In genomic region chr6:133746417-133746770, GRCh38 we compare ENCODE assay signal across 34 cellular contexts.
"Had no signal": no experiment of that assay in that cellular context is flagged by ENCODE, and none has a peak within 500 bp of the region (broad histone marks: within the 10 kb centered on the region; RNA-seq: fewer than 3 reads in every experiment).

No MANE protein-coding gene starts in this region.

- H3K36me3 ChIP-seq: adrenal gland, breast epithelium had no signal

- H3K36me3 Mint-ChIP-seq: activated CD4-positive, alpha-beta memory T cell treated with anti-CD3 and anti-CD28 coated beads for 36 hours; activated naive CD4-positive, alpha-beta T cell treated with anti-CD3 and anti-CD28 coated beads, Interleukin-2, amount 50 U/mL, for 72 hours had no signal

- H3K27ac Mint-ChIP-seq: activated B cell treated with CpG ODN at 0.5 μM for 24 hours; activated CD4-positive, alpha-beta memory T cell treated with anti-CD3 and anti-CD28 coated beads for 36 hours; activated naive CD4-positive, alpha-beta T cell treated with anti-CD3 and anti-CD28 coated beads for 36 hours; activated naive CD4-positive, alpha-beta T cell treated with anti-CD3 and anti-CD28 coated beads, Interleukin-2, amount 50 U/mL, for 72 hours; activated T-helper 1 cell treated with anti-CD3 and anti-CD28 coated beads, Interleukin-12 subunit alpha, Interleukin-12 subunit beta, Interleukin-2, Interleukin-4 antibody, amounts not matched to agents 30 ng/mL and 10 ng/mL and 1 ng/mL, durations not matched to agents 14 hours and 24 hours and 36 hours had no signal

- H3K4me1 Mint-ChIP-seq: activated B cell treated with CpG ODN at 0.5 μM for 24 hours had no signal

- DNase-seq: activated B cell treated with CpG ODN at 0.5 μM for 24 hours; activated CD4-positive, alpha-beta memory T cell treated with anti-CD3 and anti-CD28 coated beads for 36 hours; activated CD4-positive, alpha-beta T cell treated with anti-CD3 and anti-CD28 coated beads for 4 hours; activated CD4-positive, alpha-beta T cell treated with anti-CD3 and anti-CD28 coated beads, Interleukin-2, amount 50 U/mL, for 1 hour; activated CD4-positive, CD25-positive, alpha-beta regulatory T cell treated with anti-CD3 and anti-CD28 coated beads, Interleukin-2, amount 50 U/mL, for 72 hours; activated CD8-positive, alpha-beta memory T cell treated with anti-CD3 and anti-CD28 coated beads, Interleukin-2, amount 50 U/mL, for 4 hours; activated gamma-delta T cell treated with Interleukin-2 at 50 U/mL for 16 hours; activated naive CD4-positive, alpha-beta T cell treated with anti-CD3 and anti-CD28 coated beads for 36 hours; activated T-cell treated with anti-CD3 and anti-CD28 coated beads for 4 hours; activated T-cell treated with anti-CD3 and anti-CD28 coated beads, Interleukin-2, amount 50 U/mL, for 4 hours; adrenal gland; MM.1S; MV-4-11; NCI-H1092; NCI-H1436 treated with DMSO at 0.1 percent for 48 hours; NCI-H1694 treated with DMSO at 0.1 percent for 48 hours; NCI-H2029; NCI-H2171; NCI-H510A; NCI-H526; NCI-H748 treated with DMSO at 0.1 percent for 48 hours; NK-92 treated with Interleukin-12 subunit alpha and Interleukin-12 subunit beta, amount 100 ng/mL, for 24 hours; SIG-M5; SW 1271; T-helper 1 cell; T-helper 2 cell; T-helper 9 cell had no signal

- H3K27me3 ChIP-seq: adrenal gland, body of pancreas, breast epithelium had no signal

- H3K9me3 Mint-ChIP-seq: activated B cell treated with CpG ODN at 0.5 μM for 24 hours; activated CD4-positive, alpha-beta memory T cell treated with anti-CD3 and anti-CD28 coated beads for 36 hours; activated naive CD4-positive, alpha-beta T cell treated with anti-CD3 and anti-CD28 coated beads for 36 hours; activated naive CD4-positive, alpha-beta T cell treated with anti-CD3 and anti-CD28 coated beads, Interleukin-2, amount 50 U/mL, for 72 hours; activated T-cell treated with anti-CD3 and anti-CD28 coated beads, Interleukin-2, amount 50 U/mL, for 4 hours; activated T-helper 1 cell treated with anti-CD3 and anti-CD28 coated beads, Interleukin-12 subunit alpha, Interleukin-12 subunit beta, Interleukin-2, Interleukin-4 antibody, amounts not matched to agents 30 ng/mL and 10 ng/mL and 1 ng/mL, durations not matched to agents 14 hours and 24 hours and 36 hours had no signal

- H3K27ac ChIP-seq: adrenal gland, breast epithelium, VCaP had no signal

- H3K9me3 ChIP-seq: adrenal gland, body of pancreas, breast epithelium had no signal

- H3K4me1 ChIP-seq: adrenal gland, body of pancreas, breast epithelium had no signal

- H3K4me3 Mint-ChIP-seq: activated B cell treated with CpG ODN at 0.5 μM for 24 hours; activated CD4-positive, alpha-beta memory T cell treated with anti-CD3 and anti-CD28 coated beads for 36 hours; activated naive CD4-positive, alpha-beta T cell treated with anti-CD3 and anti-CD28 coated beads for 36 hours; activated T-cell treated with anti-CD3 and anti-CD28 coated beads, Interleukin-2, amount 50 U/mL, for 4 hours; activated T-helper 1 cell treated with anti-CD3 and anti-CD28 coated beads, Interleukin-12 subunit alpha, Interleukin-12 subunit beta, Interleukin-2, Interleukin-4 antibody, amounts not matched to agents 30 ng/mL and 10 ng/mL and 1 ng/mL, durations not matched to agents 14 hours and 24 hours and 36 hours had no signal

- H3K4me3 ChIP-seq: adrenal gland, body of pancreas, breast epithelium had no signal

- ATAC-seq: activated naive CD4-positive, alpha-beta T cell treated with anti-CD3 and anti-CD28 coated beads, Interleukin-2, amount 50 U/mL, for 72 hours; activated T-cell treated with anti-CD3 and anti-CD28 coated beads, Interleukin-2, amount 50 U/mL, for 4 hours; Right ventricle myocardium inferior had no signal

- FAIRE-seq: astrocyte had no signal
